Comparison of ENCODE assay signal across 23 cellular contexts in the genomic region with DNA sequence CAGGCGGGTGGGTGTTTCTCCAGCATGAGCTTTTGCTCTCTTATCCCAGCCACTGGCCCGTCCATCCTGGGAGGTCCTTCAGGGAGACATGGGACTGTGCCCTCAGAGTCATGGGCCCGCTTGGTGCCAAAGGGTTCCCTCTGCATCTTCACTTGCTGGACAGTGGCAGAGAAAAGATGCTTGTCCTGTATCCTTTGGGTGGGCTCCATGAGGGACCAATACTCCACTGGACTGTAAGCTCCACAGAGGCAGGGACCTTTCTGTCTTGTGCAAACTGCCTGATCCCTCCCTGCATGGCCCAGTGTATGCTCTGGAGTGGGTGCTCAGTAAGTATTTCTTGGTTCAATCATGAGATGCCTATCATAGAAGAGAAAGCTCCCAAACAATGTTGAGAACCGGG.
"Had no signal": no experiment of that assay in that cellular context is flagged by ENCODE, and none has a peak within 500 bp of the region (broad histone marks: within the 10 kb centered on the region; RNA-seq: fewer than 3 reads in every experiment).

No MANE protein-coding gene starts in this region.

- H3K9me2 ChIP-seq: SK-N-SH had no signal

- H3K36me3 Mint-ChIP-seq: IgD-negative memory B cell had no signal

- H3K4me2 ChIP-seq: KMS-11, SK-N-SH had no signal

- H3K9me3 ChIP-seq: SK-N-SH had no signal

- H3K27ac ChIP-seq: HL-60, KMS-11, RWPE1 had no signal

- H3K9ac ChIP-seq: KMS-11, SK-N-SH had no signal

- DNase-seq: Kasumi-1, MM.1S, NCI-H1092 treated with DMSO at 0.1 percent for 48 hours, NCI-H1436, NCI-H187, NCI-H2029, NCI-H2081 treated with DMSO at 0.1 percent for 48 hours, NCI-H2171, NCI-H226, NCI-H446, NCI-H510A, NCI-H524 treated with DMSO at 0.1 percent for 48 hours, NCI-H69, NCI-H774, SHP77, SK-N-SH had no signal

- ATAC-seq: K562, Panc1 had no signal

- H3K4me3 ChIP-seq: K562 had no signal

- H3K4me1 Mint-ChIP-seq: IgD-negative memory B cell had no signal

- H3K27ac Mint-ChIP-seq: IgD-negative memory B cell had no signal

- FAIRE-seq: HTR-8/SVneo, K562 had no signal

- H3K4me3 Mint-ChIP-seq: IgD-negative memory B cell had no signal
